ENCODE assay signal across 8 cellular contexts in the genomic region with DNA sequence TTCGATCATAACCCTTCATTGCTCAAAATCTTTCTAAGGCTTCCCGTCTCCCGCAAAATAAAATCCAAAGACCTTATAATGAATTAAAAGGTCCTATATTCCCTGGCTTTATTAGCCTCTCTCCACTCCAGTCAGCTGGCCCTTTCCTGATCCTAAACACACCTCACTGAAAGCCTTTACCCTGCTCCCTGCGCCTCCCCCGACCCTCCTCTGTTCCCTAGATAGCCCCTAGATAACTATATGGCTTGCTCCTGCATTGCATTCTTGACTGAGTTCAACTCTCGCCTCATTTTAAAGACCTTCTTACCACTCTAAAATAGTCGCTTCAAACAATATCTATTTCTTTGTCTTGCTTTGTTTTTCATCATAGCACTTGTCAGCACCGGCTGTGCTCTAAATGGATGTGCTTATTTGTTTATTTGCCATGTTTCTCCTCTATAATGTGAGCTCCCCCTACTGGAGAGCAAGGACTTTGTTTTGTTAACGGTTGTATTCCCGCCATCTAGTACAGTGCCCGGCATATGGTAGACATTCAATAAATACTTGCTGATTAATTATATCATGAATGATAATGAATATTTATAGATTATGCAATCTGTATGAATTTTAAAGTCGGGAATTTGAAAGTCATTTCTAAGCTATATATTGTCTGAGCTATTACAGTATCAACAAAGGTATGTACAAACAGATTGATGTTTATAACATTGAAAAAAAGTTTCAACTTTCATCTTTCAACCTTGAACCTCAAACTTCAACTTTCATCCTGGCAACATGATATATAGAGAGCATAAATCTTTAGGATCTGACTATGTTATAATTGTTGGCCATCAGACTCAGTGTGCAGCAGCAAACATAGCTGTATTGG. TPM values are rescaled to one million over a fixed set of nuclear protein-coding genes. Genes with fewer than 3 reads are reported as not detected.
DNase-seq lines count a peak whose midpoint lies in the region; ATAC-seq and TF ChIP-seq lines count a peak whose summit lies in the region.

No MANE protein-coding gene starts in this region.

- intact Hi-C loops in PC-3 (cut with micrococcal nuclease) = loop anchor here (1.0 to 5.0 kb wide), 6 partner anchors 67 to 311 kb away; partner anchors contain the start of gene FEZ2
- intact Hi-C loops in dorsolateral prefrontal cortex (cut with DNase I) = loop anchor here in 1 of 2 donors (2.0 to 10.0 kb wide), 2 partner anchors 149 to 309 kb away; partner anchors contain the start of gene CRIM1

- no peaks in the 10 kb centered on the region for H4K20me1 ChIP-seq in PC-3 (ENCODE audit: low read length)

- no peaks in the 10 kb centered on the region for H3F3A ChIP-seq in PC-3 (ENCODE audit: low read length, unreplicated experiment)

- CTCF ChIA-PET in PC-3 (lab: Charles Lee) = interaction anchor here (0.9 to 1.7 kb wide), 5 partner anchors 8 to 311 kb away, joined by 3 to 9 read pairs (median 4); no protein-coding TSS in a partner anchor

- H3K27me3 ChIP-seq in PC-3 (ENCODE audit: low read length) (no peaks in the 10 kb centered on the region), dorsolateral prefrontal cortex (peaks cover 0 to 3% (median 0%) of the 10 kb centered on the region in 45 donors)

- H3K36me3 ChIP-seq in ES-I3 (ENCODE audit: insufficient read depth, low read length) (no peaks in the 10 kb centered on the region), PC-3 (ENCODE audit: low read depth, low read length) (no peaks in the 10 kb centered on the region)

- peak; percentile 88 for TF ChIP-seq CTCF in 22Rv1 (IDR thresholded peaks at IDR 0.05)
- TF ChIP-seq CTCF in PC-3 (conservative IDR thresholded peaks at IDR 0.05; ENCODE audit: low read depth, low read length) = peak; percentile 95
- TF ChIP-seq CTCF in dorsolateral prefrontal cortex (IDR thresholded peaks at IDR 0.05 in 54 of 56, conservative IDR thresholded peaks at IDR 0.05 in 2 of 56; ENCODE audit: low read depth in 1 of 56, partially characterized antibody in 56 of 56) = peak; percentile 66 to 92 (median 82)

- peak; percentile 95 for ATAC-seq in PC-3

- no TSS peak for BruUV-seq in PC-3 (replicated peaks; lab: Mats Ljungman, UMichigan)

- H3K9ac ChIP-seq in ES-I3 (ENCODE audit: low read depth, low read length) (peak overlapping the region; percentile 24; the same call in 1 of the 2 replicates), PC-3 (ENCODE audit: low read length) (no peak overlapping the region)

- peak overlapping the region; percentile 43 for H3K4me2 ChIP-seq in PC-3 (ENCODE audit: low read length)

- DNase-seq in H4 (ENCODE audit: low spot score) = peak; percentile 35
- DNase-seq in PC-3 = peak; percentile 76
- DNase-seq in dorsolateral prefrontal cortex = peak in 2 of 10 donors; percentile 3 to 11
- peak; percentile 86 to 88 for DNase-seq in lung microvascular endothelial cell (ENCODE audit: low read depth in 2 of 2)
- DNase-seq in effector CD8-positive, alpha-beta T cell (lab: John Stamatoyannopoulos, UW) = no peak

- peak; percentile 88 for TF ChIP-seq RAD21 in Ishikawa (IDR thresholded peaks at IDR 0.05; ENCODE audit: low read depth)

- H3K4me1 ChIP-seq in ES-I3 (ENCODE audit: insufficient read depth, low read length) = peaks cover 3% of the 10 kb centered on the region
- peaks cover 4% of the 10 kb centered on the region; the same call in 1 of the 2 replicates for H3K4me1 ChIP-seq in PC-3 (ENCODE audit: insufficient read depth, low read length)

- TF ChIP-seq EP300 in Ishikawa (IDR thresholded peaks at IDR 0.05; ENCODE audit: borderline replicate concordance) = no peak

- H3K9me2 ChIP-seq in PC-3 (replicated peaks; ENCODE audit: low read length) = no peaks in the 10 kb centered on the region

- no peaks in the 10 kb centered on the region; the same call in 1 of the 2 replicates for H3K9me3 ChIP-seq in ES-I3 (ENCODE audit: control insufficient read depth, insufficient read depth, low read length)
- H3K9me3 ChIP-seq in PC-3 (ENCODE audit: low read length) = no peaks in the 10 kb centered on the region

- H3K79me2 ChIP-seq in PC-3 (ENCODE audit: low read length) = no peaks in the 10 kb centered on the region

- peak overlapping the region; percentile 62 for H2AFZ ChIP-seq in PC-3 (ENCODE audit: low read length)

- H3K4me3 ChIP-seq in PC-3 (ENCODE audit: low read length) = peak overlapping the region; percentile 20; the same call in 1 of the 2 replicates
- H3K4me3 ChIP-seq in dorsolateral prefrontal cortex = peak overlapping the region in 9 of 59 donors; percentile 10 to 40 (median 17)

- POLR2A ChIA-PET in PC-3 (lab: Charles Lee; ENCODE audit: unreplicated experiment) = no interaction called here

- no peak overlapping the region for H3K27ac ChIP-seq in 22Rv1
- H3K27ac ChIP-seq in PC-3 (ENCODE audit: low read length) = no peak overlapping the region
- no peak overlapping the region for H3K27ac ChIP-seq in dorsolateral prefrontal cortex

TF ChIP-seq in Ishikawa, 13 proteins besides CTCF, POLR2A, EP300 and RAD21:
- TF ChIP-seq NFIC (IDR thresholded peaks at IDR 0.05) = no peak
- TF ChIP-seq FOXM1 (IDR thresholded peaks at IDR 0.05; ENCODE audit: borderline replicate concordance, low read depth) = no peak
- no peak for TF ChIP-seq YY1 (IDR thresholded peaks at IDR 0.05; ENCODE audit: low read depth)
- no peak for TF ChIP-seq EGR1 (IDR thresholded peaks at IDR 0.05)
- TF ChIP-seq ZBTB7A (IDR thresholded peaks at IDR 0.05; ENCODE audit: low read depth) = no peak
- TF ChIP-seq USF1 (IDR thresholded peaks at IDR 0.05) = no peak
- no peak for TF ChIP-seq CEBPB (IDR thresholded peaks at IDR 0.05)
- no peak for TF ChIP-seq REST (IDR thresholded peaks at IDR 0.05; ENCODE audit: low read depth)
- TF ChIP-seq TEAD4 (IDR thresholded peaks at IDR 0.05) = no peak
- no peak for TF ChIP-seq CREB1 (IDR thresholded peaks at IDR 0.05; ENCODE audit: low read depth)
- no peak for TF ChIP-seq TCF12 (IDR thresholded peaks at IDR 0.05; ENCODE audit: low read depth)

RNA-seq across cellular contexts. Expression of gene VIT, which starts 32.4 kb away (rescaled TPM):
- 2.4 and 3.6 TPM in 2 replicates for total RNA-seq in H4 (2014; rRNA removed; shearing (Covaris generic))
- total RNA-seq in PC-3 (2014; rRNA removed) (not detected in 2 replicates), dorsolateral prefrontal cortex (1 to 10 TPM in 44 of 120 experiments, under 1 TPM in 72, not detected in 4; 0.21 to 2.7 (median 0.91) TPM), lung microvascular endothelial cell (0.22 TPM in 1 of 2 replicates, not detected in the other)
